In genomic region chr16:87000007-87000406, GRCh38 we compare ENCODE assay signal across 20 cellular contexts.
"Had no signal": no experiment of that assay in that cellular context is flagged by ENCODE, and none has a peak within 500 bp of the region (broad histone marks: within the 10 kb centered on the region; RNA-seq: fewer than 3 reads in every experiment).

No MANE protein-coding gene starts in this region.

- H3K9me3 ChIP-seq: gastrocnemius medialis, thyroid gland, uterus had no signal

- H2AFZ ChIP-seq: parathyroid adenoma had no signal

- H3K36me3 Mint-ChIP-seq: activated naive CD4-positive, alpha-beta T cell treated with anti-CD3 and anti-CD28 coated beads, Interleukin-2, amount 50 U/mL, for 24 hours; immature natural killer cell had no signal

- H3K27ac Mint-ChIP-seq: activated naive CD4-positive, alpha-beta T cell treated with anti-CD3 and anti-CD28 coated beads, Interleukin-2, amount 50 U/mL, for 24 hours; activated T-cell treated with anti-CD3 and anti-CD28 coated beads, Interleukin-2, amount 50 U/mL, for 72 hours; immature natural killer cell had no signal

- H3K4me1 Mint-ChIP-seq: activated naive CD4-positive, alpha-beta T cell treated with anti-CD3 and anti-CD28 coated beads, Interleukin-2, amount 50 U/mL, for 24 hours; central memory CD8-positive, alpha-beta T cell; immature natural killer cell had no signal

- H3K4me3 Mint-ChIP-seq: activated naive CD4-positive, alpha-beta T cell treated with anti-CD3 and anti-CD28 coated beads, Interleukin-2, amount 50 U/mL, for 24 hours; activated T-cell treated with anti-CD3 and anti-CD28 coated beads, Interleukin-2, amount 50 U/mL, for 72 hours; central memory CD8-positive, alpha-beta T cell; immature natural killer cell had no signal

- H3K79me2 ChIP-seq: parathyroid adenoma had no signal

- H3K9ac ChIP-seq: parathyroid adenoma had no signal

- H3K27ac ChIP-seq: ascending aorta, coronary artery, gastrocnemius medialis, heart right ventricle, parathyroid adenoma, thyroid gland, uterus, WERI-Rb-1 had no signal

- H3K36me3 ChIP-seq: ascending aorta, gastrocnemius medialis, heart right ventricle, thyroid gland, uterus, WERI-Rb-1 had no signal

- H3K4me3 ChIP-seq: ascending aorta, coronary artery, gastrocnemius medialis, heart right ventricle, lung, thyroid gland, uterus had no signal

- H3K4me1 ChIP-seq: ascending aorta, gastrocnemius medialis, parathyroid adenoma, thyroid gland, uterus had no signal

- ATAC-seq: activated T-cell treated with anti-CD3 and anti-CD28 coated beads, Interleukin-2, amount 50 U/mL, for 72 hours; gastrocnemius medialis; heart right ventricle; left colon had no signal

- H3K27me3 ChIP-seq: ascending aorta, thyroid gland had no signal

- DNase-seq: activated CD4-positive, alpha-beta T cell treated with anti-CD3 and anti-CD28 coated beads for 1 hour; activated effector memory CD4-positive, alpha-beta T cell treated with anti-CD3 and anti-CD28 coated beads, Interleukin-2, amount 50 U/mL, for 16 hours; activated T-cell treated with anti-CD3 and anti-CD28 coated beads, Interleukin-2, amount 50 U/mL, for 72 hours; gastrocnemius medialis; heart right ventricle; immature natural killer cell; left colon; stimulated activated CD4-positive, alpha-beta T cell treated with anti-CD3 and anti-CD28 coated beads, Interleukin-12 subunit alpha, Interleukin-12 subunit beta, amount 100 ng/mL, for 4 hours; stimulated activated CD4-positive, alpha-beta T cell treated with anti-CD3 and anti-CD28 coated beads, Interleukin-1b, Interleukin-23, amount 100 ng/mL, for 48 hours; stimulated activated CD8-positive, alpha-beta memory T cell treated with anti-CD3 and anti-CD28 coated beads, Interleukin-4, amount 100 ng/mL, for 48 hours; stimulated activated naive CD4-positive, alpha-beta T cell; thyroid gland; uterus; WERI-Rb-1 had no signal

- H3K9me3 Mint-ChIP-seq: activated naive CD4-positive, alpha-beta T cell treated with anti-CD3 and anti-CD28 coated beads, Interleukin-2, amount 50 U/mL, for 24 hours; central memory CD8-positive, alpha-beta T cell; immature natural killer cell had no signal
